In genomic region chr16:73527191-73527590, GRCh38 we compare ENCODE assay signal across 17 cellular contexts.
A peak's percentile ranks its signal among the peaks of the same experiment; 100 is the strongest.
DNase-seq lines count a peak whose midpoint lies in the region; ATAC-seq and TF ChIP-seq lines count a peak whose summit lies in the region.
"Had no signal": no experiment of that assay in that cellular context is flagged by ENCODE, and none has a peak within 500 bp of the region (broad histone marks: within the 10 kb centered on the region; RNA-seq: fewer than 3 reads in every experiment).

No MANE protein-coding gene starts in this region.

- no peak for ATAC-seq in gastrocnemius medialis
- ATAC-seq: activated CD8-positive, alpha-beta T cell treated with anti-CD3 and anti-CD28 coated beads for 36 hours; activated T-cell treated with anti-CD3 and anti-CD28 coated beads, Interleukin-2, amount 50 U/mL, for 72 hours had no signal

- intact Hi-C loops in gastrocnemius medialis (cut with DNase I; ENCODE audit: low total_unique reads), result no loop called here

- DNase-seq in NCI-H2081 (lab: John Stamatoyannopoulos, UW) (peak; percentile 12 to 50), NCI-H2081 treated with DMSO at 0.1 percent for 48 hours (lab: John Stamatoyannopoulos, UW) (no peak), GM12865 (ENCODE audit: low read depth) (peak; percentile 6), NCI-H748 treated with DMSO at 0.1 percent for 48 hours (lab: John Stamatoyannopoulos, UW) (peak; percentile 4), kidney tubule cell (ENCODE audit: low spot score) (peak; percentile 1), germinal center (ENCODE audit: low spot score) (no peak), gastrocnemius medialis (no peak)
- DNase-seq in stimulated activated CD4-positive, alpha-beta T cell treated with anti-CD3 and anti-CD28 coated beads, Interleukin-4, amount 100 ng/mL, for 1 hour, result no peak
- DNase-seq: activated CD8-positive, alpha-beta T cell treated with anti-CD3 and anti-CD28 coated beads for 36 hours; activated naive CD8-positive, alpha-beta T cell treated with anti-CD3 and anti-CD28 coated beads for 36 hours; activated T-cell treated with anti-CD3 and anti-CD28 coated beads, Interleukin-2, amount 50 U/mL, for 72 hours; CD8-positive, alpha-beta memory T cell; effector CD8-positive, alpha-beta T cell; islet precursor cell; mesendoderm; NCI-H1048; SW 1271 had no signal

- H3K9me3 ChIP-seq in gastrocnemius medialis, result no peaks in the 10 kb centered on the region

- in situ Hi-C loops in gastrocnemius medialis (cut with MboI; ENCODE audit: low sequenced_read_pairs in 4 of 4), result no loop called here

- no peak for TF ChIP-seq POLR2A in gastrocnemius medialis (IDR thresholded peaks at IDR 0.05)

- H3K4me3 ChIP-seq in GM12865 (ENCODE audit: low read depth, low read length) (no peak overlapping the region), gastrocnemius medialis (no peak overlapping the region)

- peaks cover 22 to 25% of the 10 kb centered on the region in 2 donors for H3K4me1 ChIP-seq in gastrocnemius medialis

- H3K27ac ChIP-seq in gastrocnemius medialis, result no peak overlapping the region

- TF ChIP-seq CTCF in GM12865 (IDR thresholded peaks at IDR 0.05; ENCODE audit: insufficient read depth, low read depth, low read length, missing control alignments) (no peak), gastrocnemius medialis (IDR thresholded peaks at IDR 0.05 in 4 of 5, conservative IDR thresholded peaks at IDR 0.05 in 1 of 5) (no peak)

- no peaks in the 10 kb centered on the region for H3K27me3 ChIP-seq in gastrocnemius medialis

- no peaks in the 10 kb centered on the region for H3K36me3 ChIP-seq in gastrocnemius medialis

Comparison
In these comparisons a context has a peak if more than half of its experiments do, and no peak if none do; other contexts are left out.
1. DNase-seq: peak in NCI-H2081 (2 of 2), GM12865 (single experiment), NCI-H748 treated with DMSO at 0.1 percent for 48 hours (single experiment) and kidney tubule cell (single experiment); none in NCI-H2081 treated with DMSO at 0.1 percent for 48 hours (single experiment), germinal center (single experiment), stimulated activated CD4-positive, alpha-beta T cell treated with anti-CD3 and anti-CD28 coated beads, Interleukin-4, amount 100 ng/mL, for 1 hour (single experiment) and gastrocnemius medialis (0 of 2).